1 cellular context compared by ENCODE assay signal in genomic region chr2:43276517-43276931, GRCh38.
TF ChIP-seq lines count a peak whose summit lies in the region.

No MANE protein-coding gene starts in this region.

TF ChIP-seq in IMR-90, 13 proteins besides CTCF, POLR2A, EP300 and RAD21:
- no peak for TF ChIP-seq MXI1 (IDR thresholded peaks at IDR 0.05; ENCODE audit: borderline replicate concordance, low read depth, low read length)
- TF ChIP-seq ELK1 (IDR thresholded peaks at IDR 0.05; ENCODE audit: borderline replicate concordance, low read depth, low read length), result no peak
- TF ChIP-seq MAFK (IDR thresholded peaks at IDR 0.05; ENCODE audit: low read depth, low read length), result no peak
- no peak for TF ChIP-seq NFE2L2 (IDR thresholded peaks at IDR 0.05; ENCODE audit: low read depth, low read length)
- TF ChIP-seq RCOR1 (IDR thresholded peaks at IDR 0.05; ENCODE audit: insufficient replicate concordance, low read length), result no peak
- TF ChIP-seq BHLHE40 (IDR thresholded peaks at IDR 0.05; ENCODE audit: low read depth, low read length), result no peak
- TF ChIP-seq CHD1 (IDR thresholded peaks at IDR 0.05; ENCODE audit: low read depth, low read length), result no peak
- TF ChIP-seq MAZ (IDR thresholded peaks at IDR 0.05; ENCODE audit: borderline replicate concordance, low read depth, low read length), result no peak
- TF ChIP-seq FOS (IDR thresholded peaks at IDR 0.05; ENCODE audit: low read depth, low read length), result no peak
- TF ChIP-seq USF2 (IDR thresholded peaks at IDR 0.05; ENCODE audit: low read depth, low read length), result no peak
- TF ChIP-seq RFX5 (IDR thresholded peaks at IDR 0.05; ENCODE audit: low read depth, low read length), result no peak
- no peak for TF ChIP-seq CEBPB (IDR thresholded peaks at IDR 0.05; ENCODE audit: low read depth, low read length)
